18 cellular contexts compared by ENCODE assay signal in genomic region chr3:11230125-11230524, GRCh38.
"Had no signal": no experiment of that assay in that cellular context is flagged by ENCODE, and none has a peak within 500 bp of the region (broad histone marks: within the 10 kb centered on the region; RNA-seq: fewer than 3 reads in every experiment).

No MANE protein-coding gene starts in this region.

- H3K4me3 ChIP-seq: colonic mucosa, lower lobe of right lung, tibial artery had no signal

- H3K9me3 ChIP-seq: colonic mucosa, lower lobe of right lung, tibial artery had no signal

- H3K4me1 ChIP-seq: colonic mucosa had no signal

- H3K27ac ChIP-seq: brain microvascular endothelial cell, colonic mucosa, lower lobe of right lung had no signal

- H3K27me3 ChIP-seq: brain microvascular endothelial cell, colonic mucosa, tibial artery had no signal

- DNase-seq: activated CD4-positive, alpha-beta T cell treated with anti-CD3 and anti-CD28 coated beads, Interleukin-2, amount 10 ng/mL, durations not matched to agents 7 days and 5 days; activated CD8-positive, alpha-beta T cell treated with anti-CD3 and anti-CD28 coated beads, Interleukin-2, amount 10 ng/mL, durations not matched to agents 7 days and 5 days; activated naive CD4-positive, alpha-beta T cell treated with Interleukin-2 at 50 U/mL for 16 hours; activated T-cell treated with anti-CD3 and anti-CD28 coated beads, Interleukin-2, amount 50 U/mL, for 24 hours; brain microvascular endothelial cell; colonic mucosa; hippocampal formation; islet precursor cell; lower lobe of right lung; midbrain; nucleus accumbens; stimulated activated CD4-positive, alpha-beta T cell treated with anti-CD3 and anti-CD28 coated beads, Interleukin-12 subunit alpha, Interleukin-12 subunit beta, amount 100 ng/mL, for 4 hours; stimulated activated CD4-positive, alpha-beta T cell treated with anti-CD3 and anti-CD28 coated beads, Interleukin-1b, Interleukin-23, amount 100 ng/mL, for 48 hours; stimulated activated CD8-positive, alpha-beta memory T cell treated with anti-CD3 and anti-CD28 coated beads, Interleukin-4, amount 100 ng/mL, for 48 hours; stimulated activated naive CD4-positive, alpha-beta T cell; T-helper 1 cell; T-helper 9 cell; tibial artery had no signal

- H3K36me3 ChIP-seq: brain microvascular endothelial cell, colonic mucosa, lower lobe of right lung had no signal
